In genomic region chr20:49380245-49380875, GRCh38 we compare ENCODE assay signal across 26 cellular contexts.
DNase-seq lines count a peak whose midpoint lies in the region; ATAC-seq and TF ChIP-seq lines count a peak whose summit lies in the region.
"Had no signal": no experiment of that assay in that cellular context is flagged by ENCODE, and none has a peak within 500 bp of the region (broad histone marks: within the 10 kb centered on the region; RNA-seq: fewer than 3 reads in every experiment).

No MANE protein-coding gene starts in this region.

- TF ChIP-seq EP300 in esophagus muscularis mucosa (IDR thresholded peaks at IDR 0.05), result no peak

- H3K27me3 ChIP-seq in esophagus muscularis mucosa, result no peaks in the 10 kb centered on the region
- H3K27me3 ChIP-seq in body of pancreas, result no peaks in the 10 kb centered on the region
- H3K27me3 ChIP-seq: MG63 had no signal

- H3K9me3 ChIP-seq in esophagus muscularis mucosa, result no peaks in the 10 kb centered on the region
- H3K9me3 ChIP-seq in body of pancreas, result no peaks in the 10 kb centered on the region
- H3K9me3 ChIP-seq: MG63, psoas muscle had no signal

- no peak overlapping the region for H3K4me3 ChIP-seq in esophagus muscularis mucosa
- H3K4me3 ChIP-seq in body of pancreas, result no peak overlapping the region
- H3K4me3 ChIP-seq: coronary artery, K562, MG63, psoas muscle, skin epidermis had no signal

- intact Hi-C loops in esophagus muscularis mucosa (cut with DNase I) (loop anchor here (5.0 kb wide), 1 partner anchor 33 kb away; no protein-coding TSS in a partner anchor), posterior vena cava (cut with DNase I) (loop anchor here in 1 of 2 donors (5.0 kb wide), 1 partner anchor 102 kb away; the partner anchor contains the start of gene KCNB1), body of pancreas (cut with DNase I) (no loop called here)

- ATAC-seq in GM18873 (IDR thresholded peaks at IDR 0.05; ENCODE audit: low FRiP score, unreplicated experiment) (no peak), body of pancreas (no peak)
- ATAC-seq: activated CD8-positive, alpha-beta memory T cell treated with anti-CD3 and anti-CD28 coated beads, Interleukin-2, amount 10 ng/mL, durations not matched to agents 7 days and 5 days; effector memory CD8-positive, alpha-beta T cell; K562; psoas muscle had no signal

- TF ChIP-seq CTCF in esophagus muscularis mucosa (IDR thresholded peaks at IDR 0.05), result no peak
- TF ChIP-seq CTCF in body of pancreas (IDR thresholded peaks at IDR 0.05), result no peak

- H3K27ac ChIP-seq in esophagus muscularis mucosa (replicated peaks in 1 of 4) (peak overlapping the region; percentile 76 to 94 (median 88)), body of pancreas (no peak overlapping the region)
- H3K27ac ChIP-seq: 22Rv1, skin epidermis, WERI-Rb-1 had no signal

- DNase-seq in DMS 273 (lab: John Stamatoyannopoulos, UW; ENCODE audit: unreplicated experiment) (peak; percentile 48), DMS 273 treated with DMSO at 0.1 percent for 48 hours (lab: John Stamatoyannopoulos, UW) (no peak), NCI-H2227 (lab: John Stamatoyannopoulos, UW; ENCODE audit: unreplicated experiment) (peak; percentile 88), esophagus muscularis mucosa (ENCODE audit: extremely low spot score) (no peak), posterior vena cava (ENCODE audit: low spot score) (peak; percentile 52), SK-N-DZ (ENCODE audit: low spot score) (no peak), body of pancreas (no peak)
- DNase-seq: activated CD4-positive, alpha-beta T cell treated with anti-CD3 and anti-CD28 coated beads, Interleukin-2, amount 50 U/mL, for 1 hour; activated CD8-positive, alpha-beta memory T cell treated with anti-CD3 and anti-CD28 coated beads, Interleukin-2, amount 10 ng/mL, durations not matched to agents 7 days and 5 days; activated naive CD4-positive, alpha-beta T cell treated with anti-CD3 and anti-CD28 coated beads, Interleukin-2, amount 10 ng/mL, durations not matched to agents 7 days and 5 days; AML-193; amniotic stem cell; CD4-positive, alpha-beta memory T cell; DMS153; effector memory CD8-positive, alpha-beta T cell; kidney glomerular epithelial cell; MG63; NCI-H2081 treated with DMSO at 0.1 percent for 48 hours; NCI-H524 treated with DMSO at 0.1 percent for 48 hours; psoas muscle; WERI-Rb-1 had no signal

- WGBS in esophagus muscularis mucosa, result 44% methylated on average over 4 of the region's 7 CpGs
- WGBS in body of pancreas, 2 donors, result 69 to 79% methylated on average over 5 to 7 of the region's 7 CpGs

- TF ChIP-seq POLR2A in esophagus muscularis mucosa (IDR thresholded peaks at IDR 0.05; ENCODE audit: low read depth) (no peak), body of pancreas (IDR thresholded peaks at IDR 0.05) (no peak)

- H3K36me3 ChIP-seq in esophagus muscularis mucosa (no peaks in the 10 kb centered on the region), body of pancreas (replicated peaks in 1 of 2; ENCODE audit: insufficient read depth in 1 of 2, low read depth in 2 of 2) (no peaks in the 10 kb centered on the region)

- H3K4me1 ChIP-seq in esophagus muscularis mucosa, result peaks cover 23 to 66% (median 63%) of the 10 kb centered on the region in 4 donors
- H3K4me1 ChIP-seq in body of pancreas, result peaks cover 15% of the 10 kb centered on the region

Comparison
In these comparisons a context has a peak if more than half of its experiments do, and no peak if none do; other contexts are left out.
1. DNase-seq: peak in DMS 273 (single experiment), NCI-H2227 (single experiment) and posterior vena cava (single experiment); none in DMS 273 treated with DMSO at 0.1 percent for 48 hours (single experiment), esophagus muscularis mucosa (single experiment), SK-N-DZ (single experiment) and body of pancreas (0 of 4).
2. H3K27ac ChIP-seq: peak in esophagus muscularis mucosa (4 of 4); none in body of pancreas (0 of 4).